8 cellular contexts compared by ENCODE assay signal in genomic region chr10:21526184-21526951, GRCh38. TPM values are rescaled to one million over a fixed set of nuclear protein-coding genes. Genes with fewer than 3 reads are reported as not detected.
A peak's percentile ranks its signal among the peaks of the same experiment; 100 is the strongest.
DNase-seq lines count a peak whose midpoint lies in the region; ATAC-seq and TF ChIP-seq lines count a peak whose summit lies in the region.

No MANE protein-coding gene starts in this region.

- H3K4me3 ChIP-seq in OCI-LY3 (ENCODE audit: low read length) (peak overlapping the region; percentile 89), tibial artery (peak overlapping the region; percentile 83 to 90)

- H3K4me3 Mint-ChIP-seq in activated T-helper 2 cell treated with anti-CD3 and anti-CD28 coated beads, Interferon-gamma antibody, Interleukin-2, Interleukin-4, amounts not matched to agents 10 μg/mL and 5 μg/mL and 100 μg/mL, durations not matched to agents 14 hours and 24 hours and 36 hours (ENCODE audit: low read depth), result peak overlapping the region; percentile 83
- peak overlapping the region; percentile 95 for H3K4me3 Mint-ChIP-seq in natural killer cell treated with Interleukin-12 subunit alpha and Interleukin-12 subunit beta and Interleukin-15 and Interleukin-18, amount 100 ng/mL, for 72 hours

- peaks cover 5% of the 10 kb centered on the region; the same call in 1 of the 2 replicates for H3K4me1 ChIP-seq in OCI-LY3 (ENCODE audit: low read length)
- H3K4me1 ChIP-seq in tibial artery, result no peaks in the 10 kb centered on the region

- H3K79me2 ChIP-seq in OCI-LY3 (ENCODE audit: low read length), result no peaks in the 10 kb centered on the region

- H4K20me1 ChIP-seq in OCI-LY3 (ENCODE audit: insufficient read depth, low read length), result no peaks in the 10 kb centered on the region

- H3K36me3 ChIP-seq in OCI-LY3 (replicated peaks; ENCODE audit: low read depth, low read length), result no peaks in the 10 kb centered on the region
- no peaks in the 10 kb centered on the region for H3K36me3 ChIP-seq in tibial artery

- H3K27me3 ChIP-seq in OCI-LY3 (ENCODE audit: low read depth, low read length) (peaks cover 22% of the 10 kb centered on the region), tibial artery (peaks cover 0 to 20% of the 10 kb centered on the region in 2 donors)

- peak overlapping the region; percentile 89 for H3K27ac Mint-ChIP-seq in activated T-helper 2 cell treated with anti-CD3 and anti-CD28 coated beads, Interferon-gamma antibody, Interleukin-2, Interleukin-4, amounts not matched to agents 10 μg/mL and 5 μg/mL and 100 μg/mL, durations not matched to agents 14 hours and 24 hours and 36 hours
- H3K27ac Mint-ChIP-seq in natural killer cell treated with Interleukin-12 subunit alpha and Interleukin-12 subunit beta and Interleukin-15 and Interleukin-18, amount 100 ng/mL, for 72 hours, result peak overlapping the region; percentile 89 to 92

- no peaks in the 10 kb centered on the region for H3K36me3 Mint-ChIP-seq in activated T-helper 2 cell treated with anti-CD3 and anti-CD28 coated beads, Interferon-gamma antibody, Interleukin-2, Interleukin-4, amounts not matched to agents 10 μg/mL and 5 μg/mL and 100 μg/mL, durations not matched to agents 14 hours and 24 hours and 36 hours (ENCODE audit: low read depth)
- no peaks in the 10 kb centered on the region for H3K36me3 Mint-ChIP-seq in natural killer cell treated with Interleukin-12 subunit alpha and Interleukin-12 subunit beta and Interleukin-15 and Interleukin-18, amount 100 ng/mL, for 72 hours

- intact Hi-C loops in activated T-helper 2 cell treated with anti-CD3 and anti-CD28 coated beads, Interferon-gamma antibody, Interleukin-2, Interleukin-4, amounts not matched to agents 10 μg/mL and 5 μg/mL and 100 μg/mL, durations not matched to agents 14 hours and 24 hours and 36 hours (cut with micrococcal nuclease), result loop anchor here (1.0 to 5.0 kb wide), 3 partner anchors 8 to 906 kb away; partner anchors contain the start of gene MLLT10
- intact Hi-C loops in tibial artery (cut with DNase I; ENCODE audit: low total_unique reads), result no loop called here

- H3K27ac ChIP-seq in OCI-LY3 (ENCODE audit: low read length) (peak overlapping the region; percentile 61), tibial artery (peak overlapping the region; percentile 92 to 99)

- H3K4me1 Mint-ChIP-seq in activated T-helper 2 cell treated with anti-CD3 and anti-CD28 coated beads, Interferon-gamma antibody, Interleukin-2, Interleukin-4, amounts not matched to agents 10 μg/mL and 5 μg/mL and 100 μg/mL, durations not matched to agents 14 hours and 24 hours and 36 hours (ENCODE audit: low read depth), result peaks cover 24% of the 10 kb centered on the region
- H3K4me1 Mint-ChIP-seq in natural killer cell treated with Interleukin-12 subunit alpha and Interleukin-12 subunit beta and Interleukin-15 and Interleukin-18, amount 100 ng/mL, for 72 hours (ENCODE audit: low read depth in 2 of 2), result peaks cover 17 to 30% of the 10 kb centered on the region in 2 donors

- peak overlapping the region; percentile 81 for H3K9ac ChIP-seq in OCI-LY3 (ENCODE audit: low read length)

- peak; percentile 44 for DNase-seq in 8988T
- peak; percentile 40 for DNase-seq in activated T-helper 2 cell treated with anti-CD3 and anti-CD28 coated beads, Interferon-gamma antibody, Interleukin-2, Interleukin-4, amounts not matched to agents 10 μg/mL and 5 μg/mL and 100 μg/mL, durations not matched to agents 14 hours and 24 hours and 36 hours (ENCODE audit: low spot score)
- peak; percentile 82 for DNase-seq in fibroblast of the conjunctiva (ENCODE audit: low read depth)
- DNase-seq in natural killer cell treated with Interleukin-12 subunit alpha and Interleukin-12 subunit beta and Interleukin-15 and Interleukin-18, amount 100 ng/mL, for 72 hours (ENCODE audit: low spot score), result no peak
- DNase-seq in tibial artery, result peak; percentile 80 to 91

- TF ChIP-seq CTCF in OCI-LY3 (IDR thresholded peaks at IDR 0.05; ENCODE audit: low read depth, low read length) (no peak), tibial artery (IDR thresholded peaks at IDR 0.05) (no peak)

- H3K9me3 ChIP-seq in OCI-LY3 (ENCODE audit: insufficient read depth, low read length) (no peaks in the 10 kb centered on the region), tibial artery (no peaks in the 10 kb centered on the region)

- peak overlapping the region; percentile 89 for H2AFZ ChIP-seq in OCI-LY3 (ENCODE audit: low read depth, low read length)

- peaks cover 49% of the 10 kb centered on the region for H3K27me3 Mint-ChIP-seq in activated T-helper 2 cell treated with anti-CD3 and anti-CD28 coated beads, Interferon-gamma antibody, Interleukin-2, Interleukin-4, amounts not matched to agents 10 μg/mL and 5 μg/mL and 100 μg/mL, durations not matched to agents 14 hours and 24 hours and 36 hours (ENCODE audit: low read depth)
- peaks cover 7 to 31% of the 10 kb centered on the region in 2 donors for H3K27me3 Mint-ChIP-seq in natural killer cell treated with Interleukin-12 subunit alpha and Interleukin-12 subunit beta and Interleukin-15 and Interleukin-18, amount 100 ng/mL, for 72 hours

- H3K9me3 Mint-ChIP-seq in activated T-helper 2 cell treated with anti-CD3 and anti-CD28 coated beads, Interferon-gamma antibody, Interleukin-2, Interleukin-4, amounts not matched to agents 10 μg/mL and 5 μg/mL and 100 μg/mL, durations not matched to agents 14 hours and 24 hours and 36 hours, result no peaks in the 10 kb centered on the region
- no peaks in the 10 kb centered on the region for H3K9me3 Mint-ChIP-seq in natural killer cell treated with Interleukin-12 subunit alpha and Interleukin-12 subunit beta and Interleukin-15 and Interleukin-18, amount 100 ng/mL, for 72 hours

- peak overlapping the region; percentile 100 for H3K4me2 ChIP-seq in OCI-LY3 (ENCODE audit: low read length)

- peak; percentile 41 for ATAC-seq in GM18511 (IDR thresholded peaks at IDR 0.05; ENCODE audit: unreplicated experiment)
- ATAC-seq in HG03097 (IDR thresholded peaks at IDR 0.05; ENCODE audit: low FRiP score, unreplicated experiment), result peak; percentile 34
- peak; percentile 69 to 75 for ATAC-seq in natural killer cell treated with Interleukin-12 subunit alpha and Interleukin-12 subunit beta and Interleukin-15 and Interleukin-18, amount 100 ng/mL, for 72 hours

RNA-seq across cellular contexts. Expression of gene SKIDA1, which starts 0.9 kb away (rescaled TPM):
- 0.11 TPM in 2 replicates for total RNA-seq in activated T-helper 2 cell treated with anti-CD3 and anti-CD28 coated beads, Interferon-gamma antibody, Interleukin-2, Interleukin-4, amounts not matched to agents 10 μg/mL and 5 μg/mL and 100 μg/mL, durations not matched to agents 14 hours and 24 hours and 36 hours
- total RNA-seq in natural killer cell treated with Interleukin-12 subunit alpha and Interleukin-12 subunit beta and Interleukin-15 and Interleukin-18, amount 100 ng/mL, for 72 hours, result not detected

RNA-seq across cellular contexts. Expression of gene MLLT10, which starts 7.7 kb away (rescaled TPM):
- 45.4 and 47.4 TPM in 2 replicates for total RNA-seq in activated T-helper 2 cell treated with anti-CD3 and anti-CD28 coated beads, Interferon-gamma antibody, Interleukin-2, Interleukin-4, amounts not matched to agents 10 μg/mL and 5 μg/mL and 100 μg/mL, durations not matched to agents 14 hours and 24 hours and 36 hours
- 10 to 100 TPM; 31.5 to 71.0 TPM for total RNA-seq in natural killer cell treated with Interleukin-12 subunit alpha and Interleukin-12 subunit beta and Interleukin-15 and Interleukin-18, amount 100 ng/mL, for 72 hours
